ENCODE assay signal across 9 cellular contexts in genomic region chr11:114195981-114196731, GRCh38.
DNase-seq lines count a peak whose midpoint lies in the region; ATAC-seq and TF ChIP-seq lines count a peak whose summit lies in the region.
"Had no signal": no experiment of that assay in that cellular context is flagged by ENCODE, and none has a peak within 500 bp of the region (broad histone marks: within the 10 kb centered on the region; RNA-seq: fewer than 3 reads in every experiment).

No MANE protein-coding gene starts in this region.

- H3K27me3 Mint-ChIP-seq in stimulated activated memory B cell treated with anti-CD40 and anti-IgM and Interleukin-4, amounts not matched to agents 10 μg/mL and 1 μg/mL and 100 μg/mL, for 72 hours: no peaks in the 10 kb centered on the region

- H3K4me1 ChIP-seq in foreskin keratinocyte: no peaks in the 10 kb centered on the region

- H3K27ac Mint-ChIP-seq in stimulated activated memory B cell treated with anti-CD40 and anti-IgM and Interleukin-4, amounts not matched to agents 10 μg/mL and 1 μg/mL and 100 μg/mL, for 72 hours: peak overlapping the region; percentile 82

- H3K27me3 ChIP-seq in foreskin keratinocyte: peaks cover 4% of the 10 kb centered on the region

- peaks cover 4% of the 10 kb centered on the region for H3K9me3 Mint-ChIP-seq in stimulated activated memory B cell treated with anti-CD40 and anti-IgM and Interleukin-4, amounts not matched to agents 10 μg/mL and 1 μg/mL and 100 μg/mL, for 72 hours

- no peak overlapping the region for H3K27ac ChIP-seq in foreskin keratinocyte
- H3K27ac ChIP-seq: SK-N-MC had no signal

- peak; percentile 55 for ATAC-seq in foreskin keratinocyte
- ATAC-seq in stimulated activated memory B cell treated with anti-CD40 and anti-IgM and Interleukin-4, amounts not matched to agents 10 μg/mL and 1 μg/mL and 100 μg/mL, for 72 hours: no peak
- ATAC-seq in GM18520 (IDR thresholded peaks at IDR 0.05; ENCODE audit: unreplicated experiment): no peak
- ATAC-seq in GM19395 (IDR thresholded peaks at IDR 0.05; ENCODE audit: unreplicated experiment): no peak

- peaks cover 24% of the 10 kb centered on the region for H3K4me1 Mint-ChIP-seq in stimulated activated memory B cell treated with anti-CD40 and anti-IgM and Interleukin-4, amounts not matched to agents 10 μg/mL and 1 μg/mL and 100 μg/mL, for 72 hours

- H3K4me3 Mint-ChIP-seq in stimulated activated memory B cell treated with anti-CD40 and anti-IgM and Interleukin-4, amounts not matched to agents 10 μg/mL and 1 μg/mL and 100 μg/mL, for 72 hours: no peak overlapping the region

- DNase-seq in GM20000 (ENCODE audit: low spot score): peak; percentile 22
- DNase-seq in UCSD-AML1 (lab: John Stamatoyannopoulos, UW; ENCODE audit: unreplicated experiment): peak; percentile 25
- peak; percentile 16 to 60 for DNase-seq in foreskin keratinocyte
- DNase-seq in NCI-H2029 treated with DMSO at 0.1 percent for 48 hours (lab: John Stamatoyannopoulos, UW): no peak
- no peak for DNase-seq in midbrain (lab: John Stamatoyannopoulos, UW)

- no peak for TF ChIP-seq CTCF in GM20000 (IDR thresholded peaks at IDR 0.05; ENCODE audit: extremely low read depth, missing control alignments)
- peak; percentile 30 for TF ChIP-seq CTCF in foreskin keratinocyte (conservative IDR thresholded peaks at IDR 0.05)

- H3K36me3 Mint-ChIP-seq in stimulated activated memory B cell treated with anti-CD40 and anti-IgM and Interleukin-4, amounts not matched to agents 10 μg/mL and 1 μg/mL and 100 μg/mL, for 72 hours: peaks cover 6% of the 10 kb centered on the region

Comparison
In these comparisons a context has a peak if more than half of its experiments do, and no peak if none do; other contexts are left out.
1. DNase-seq: peak in GM20000 (single experiment), UCSD-AML1 (single experiment) and foreskin keratinocyte (2 of 2); none in NCI-H2029 treated with DMSO at 0.1 percent for 48 hours (single experiment) and midbrain (single experiment).